Comparison of ENCODE assay signal across 6 cellular contexts in the genomic region with DNA sequence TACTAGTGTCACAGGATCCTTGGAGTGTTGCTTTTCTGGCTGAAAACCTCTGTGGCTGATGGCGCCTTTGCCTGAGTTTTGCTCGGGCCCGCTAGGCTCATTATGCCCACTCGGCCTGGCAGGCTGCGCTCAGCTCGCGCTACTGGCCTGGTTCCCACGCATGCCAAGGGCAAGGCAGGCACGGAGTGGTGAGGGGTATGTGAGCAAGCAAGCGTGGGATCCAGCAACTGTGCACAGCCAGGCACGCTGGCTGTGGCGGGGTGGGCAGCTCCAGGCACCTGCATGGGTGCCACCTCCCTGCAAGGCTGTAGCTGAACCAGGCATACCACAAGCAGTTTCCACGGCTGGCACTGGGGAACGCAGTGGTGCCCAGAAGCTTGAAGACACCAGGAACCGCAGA.
"Had no signal": no experiment of that assay in that cellular context is flagged by ENCODE, and none has a peak within 500 bp of the region (broad histone marks: within the 10 kb centered on the region; RNA-seq: fewer than 3 reads in every experiment).

No MANE protein-coding gene starts in this region.

- H3K4me3 ChIP-seq: GM23338 had no signal

- H3K4me2 ChIP-seq: GM23338 had no signal

- H2AFZ ChIP-seq: GM23338 had no signal

- DNase-seq: HCEC 1CT, IMR-90 had no signal

- FAIRE-seq: H1, H54, HTR-8/SVneo had no signal
